ENCODE assay signal across 8 cellular contexts in the genomic region with DNA sequence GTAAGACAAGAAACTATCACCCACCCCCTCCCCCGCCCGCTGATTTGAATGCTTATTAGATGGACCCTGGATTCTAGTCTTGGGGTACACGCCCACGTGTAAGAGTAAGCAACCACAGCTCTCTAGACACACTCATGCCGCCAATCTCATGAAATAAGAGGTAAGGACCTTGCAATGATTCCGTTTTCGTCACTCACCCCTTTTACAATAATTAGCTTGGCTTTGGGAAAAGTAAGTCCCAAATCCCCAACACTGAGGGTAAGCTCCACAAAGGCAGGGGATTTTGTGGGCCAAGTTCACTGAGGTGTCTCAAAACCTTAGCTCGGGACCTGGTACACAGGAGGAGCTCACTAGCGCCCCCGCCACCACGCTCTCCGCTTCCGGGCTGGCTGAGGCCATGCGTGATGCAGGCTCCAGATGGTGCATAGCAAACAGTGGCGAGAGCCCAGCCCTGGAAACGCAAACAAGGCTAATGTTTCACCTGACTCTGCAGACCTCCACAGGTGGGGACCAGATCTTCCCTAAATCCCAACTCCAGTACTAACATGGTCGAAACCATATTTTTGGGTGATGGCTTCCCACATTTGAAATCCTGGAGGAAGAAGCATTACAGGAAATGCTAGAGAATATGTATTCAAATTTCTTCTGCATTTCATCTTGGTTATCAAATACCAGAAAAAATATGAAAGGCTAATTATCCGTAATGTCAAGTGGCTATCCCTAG. TPM values are rescaled to one million over a fixed set of nuclear protein-coding genes. Genes with fewer than 3 reads are reported as not detected.
DNase-seq lines count a peak whose midpoint lies in the region; ATAC-seq, FAIRE-seq and TF ChIP-seq lines count a peak whose summit lies in the region.

No MANE protein-coding gene starts in this region.

- RAD21 ChIA-PET in GM12878 (lab: Charles Lee; ENCODE audit: unreplicated experiment) = interaction anchor here (0.7 to 7.0 kb wide), 24 partner anchors 9 to 204 kb away, joined by 3 to 127 read pairs (median 6); partner anchors contain the start of genes COPS4 and COQ2

- CTCF ChIA-PET in GM12878 (lab: Yijun Ruan, JAX) = interaction anchor here (0.6 to 6.4 kb wide), 27 partner anchors 9 to 173 kb away, joined by 3 to 43 read pairs (median 6); no protein-coding TSS in a partner anchor

- H3K27me3 ChIP-seq in GM12878 (replicated peaks in 1 of 2; ENCODE audit: control insufficient read depth in 2 of 2, insufficient read depth in 2 of 2, low read length in 1 of 2) (no peaks in the 10 kb centered on the region), gastrocnemius medialis (no peaks in the 10 kb centered on the region)

- peak; percentile 75 for FAIRE-seq in GM12878 (lab: Jason Lieb, UNC)

- H2AFZ ChIP-seq in GM12878 (ENCODE audit: control insufficient read depth, low read depth, low read length) = peak overlapping the region; percentile 59

- in situ Hi-C loops in GM12878 (cut with MboI) = loop anchor here (5.0 kb wide), 1 partner anchor 107 kb away; no protein-coding TSS in a partner anchor
- in situ Hi-C loops in gastrocnemius medialis (cut with MboI; ENCODE audit: low sequenced_read_pairs in 4 of 4) = no loop called here

- H3K4me3 ChIP-seq in GM12878 = peak overlapping the region; percentile 78
- peak overlapping the region; percentile 57 to 66 (median 58) for H3K4me3 ChIP-seq in gastrocnemius medialis

- H3K36me3 ChIP-seq in GM12878 (ENCODE audit: control insufficient read depth in 2 of 2, insufficient read depth in 2 of 2, low read length in 1 of 2) = no peaks in the 10 kb centered on the region; a peak in 1 of 4 replicates
- H3K36me3 ChIP-seq in gastrocnemius medialis = no peaks in the 10 kb centered on the region

- TF ChIP-seq CTCF in GM12878 (IDR thresholded peaks at IDR 0.05 in 2 of 3, conservative IDR thresholded peaks at IDR 0.05 in 1 of 3; ENCODE audit: control insufficient read depth in 2 of 3, extremely low read depth in 1 of 3, insufficient read depth in 1 of 3, low read depth in 3 of 3, low read length in 3 of 3) (peak; percentile 80 to 94 (median 89); a peak in 5 of 6 replicates), gastrocnemius medialis (IDR thresholded peaks at IDR 0.05 in 4 of 5, conservative IDR thresholded peaks at IDR 0.05 in 1 of 5) (peak in 3 of 5 experiments; percentile 4 to 64 (median 49))

- TF ChIP-seq EP300 in GM12878 (IDR thresholded peaks at IDR 0.05; ENCODE audit: borderline replicate concordance in 1 of 2, control insufficient read depth in 1 of 2, low read depth in 2 of 2, low read length in 2 of 2) = peak; percentile 46 to 69; a peak in 2 of 4 replicates

- 0% methylated on average over 18 of the region's 18 CpGs for WGBS in GM12878 (ENCODE audit: insufficient coverage, insufficient replicate concordance, low lambda C conversion rate, missing lambda C conversion rate)

- peak overlapping the region; percentile 86 for H3K9ac ChIP-seq in GM12878 (ENCODE audit: control insufficient read depth, insufficient read depth, low read length)

- BruUV-seq in GM12878 (replicated peaks; lab: Mats Ljungman, UMichigan) = TSS peak; percentile 82

- intact Hi-C loops in GM12878 (cut with micrococcal nuclease; ENCODE audit: unreplicated experiment) (loop anchor here (1.0 to 5.0 kb wide), 6 partner anchors 36 to 218 kb away; partner anchors contain the start of gene SEC31A), gastrocnemius medialis (cut with DNase I; ENCODE audit: low total_unique reads) (loop anchor here (1.0 to 5.0 kb wide), 2 partner anchors 35 to 98 kb away; partner anchors contain the start of gene LIN54)

- peak; percentile 46 for TF ChIP-seq RAD21 in GM12878 (IDR thresholded peaks at IDR 0.05; ENCODE audit: insufficient read depth, low read depth, low read length)

- H3K27ac ChIP-seq in GM12878 (ENCODE audit: control insufficient read depth, insufficient read depth) (peak overlapping the region; percentile 71), gastrocnemius medialis (peak overlapping the region in 3 of 4 donors; percentile 16 to 43 (median 20))

- H4K20me1 ChIP-seq in GM12878 (ENCODE audit: control insufficient read depth, insufficient read depth) = no peaks in the 10 kb centered on the region

- H3K79me2 ChIP-seq in GM12878 (ENCODE audit: control insufficient read depth, insufficient read depth, low read length) = peaks cover 90% of the 10 kb centered on the region

- H3K9me3 ChIP-seq in GM12878 (replicated peaks; ENCODE audit: control insufficient read depth, insufficient read depth, low read length) = no peaks in the 10 kb centered on the region
- H3K9me3 ChIP-seq in gastrocnemius medialis = no peaks in the 10 kb centered on the region

- POLR2A ChIA-PET in GM12878 (lab: Charles Lee) = interaction anchor here (0.7 to 8.0 kb wide), 12 partner anchors 13 to 170 kb away, joined by 3 to 77 read pairs (median 5); partner anchors contain the start of gene COPS4

- TF ChIP-seq POLR2A in GM12878 (IDR thresholded peaks at IDR 0.05; ENCODE audit: low read depth, low read length) (peak; percentile 67), gastrocnemius medialis (IDR thresholded peaks at IDR 0.05) (no peak)

- peak overlapping the region; percentile 51 for H3K4me2 ChIP-seq in GM12878 (ENCODE audit: control insufficient read depth, insufficient read depth)

- SMC1A ChIA-PET in GM12878 (lab: Charles Lee; ENCODE audit: uncharacterized antibody, unreplicated experiment) = interaction anchor here (0.6 to 9.7 kb wide), 25 partner anchors 12 to 173 kb away, joined by 3 to 183 read pairs (median 6); partner anchors contain the start of genes COPS4 and COQ2

- peaks cover 14% of the 10 kb centered on the region for H3K4me1 ChIP-seq in GM12878 (ENCODE audit: control insufficient read depth, insufficient read depth, low read length)
- H3K4me1 ChIP-seq in gastrocnemius medialis = peaks cover 4% of the 10 kb centered on the region in 2 donors

- ATAC-seq in GM18498 (IDR thresholded peaks at IDR 0.05; ENCODE audit: unreplicated experiment) = peak; percentile 68
- peak; percentile 79 for ATAC-seq in HG02885 (IDR thresholded peaks at IDR 0.05; ENCODE audit: poor library complexity, unreplicated experiment)
- ATAC-seq in GM12878 = peak; percentile 80
- ATAC-seq in gastrocnemius medialis = peak; percentile 90 to 95

- DNase-seq in NCI-H1694 treated with DMSO at 0.1 percent for 48 hours (lab: John Stamatoyannopoulos, UW) = peak; percentile 74
- DNase-seq in T-helper 9 cell = peak; percentile 81
- peak; percentile 90 for DNase-seq in GM12878 (ENCODE audit: low read depth, low spot score)
- DNase-seq in iPS DF 4.7 (ENCODE audit: extremely low read depth, low spot score) = peak; percentile 69
- DNase-seq in gastrocnemius medialis = peak; percentile 60 to 70
- DNase-seq in mesenteric fat pad (ENCODE audit: low spot score) = no peak

TF ChIP-seq in GM12878, 131 proteins besides CTCF, POLR2A, EP300 and RAD21 (continues in another document):
- TF ChIP-seq YY1 (IDR thresholded peaks at IDR 0.05; ENCODE audit: low read depth, low read length) (peak; percentile 80), NBN (IDR thresholded peaks at IDR 0.05) (peak; percentile 94), SUPT20H (IDR thresholded peaks at IDR 0.05; ENCODE audit: borderline replicate concordance, control insufficient read depth, low read depth, low read length) (no peak), JUNB (IDR thresholded peaks at IDR 0.05) (no peak), CBFB (IDR thresholded peaks at IDR 0.05; ENCODE audit: low read depth) (no peak), IRF3 (IDR thresholded peaks at IDR 0.05) (no peak), GATAD2B (conservative IDR thresholded peaks at IDR 0.05; ENCODE audit: low read depth) (peak; percentile 48), HDAC6 (IDR thresholded peaks at IDR 0.05; ENCODE audit: unreplicated experiment) (no peak), SIX5 (IDR thresholded peaks at IDR 0.05; ENCODE audit: low read depth, low read length, severe bottlenecking) (no peak), PAX8 (IDR thresholded peaks at IDR 0.05) (no peak), CHD1 (IDR thresholded peaks at IDR 0.05; ENCODE audit: low read depth, low read length) (no peak; the same call in 1 of the 2 replicates), KAT2A (conservative IDR thresholded peaks at IDR 0.05; ENCODE audit: control insufficient read depth, low read depth, low read length) (no peak), STAT1 (conservative IDR thresholded peaks at IDR 0.05) (no peak)

RNA-seq across cellular contexts. Expression of gene PLAC8, which starts 4.1 kb away (rescaled TPM):
- 200 and 211 TPM in 2 replicates for total RNA-seq in GM12878 (2013; cell fraction: nucleolus; rRNA removed)
- total RNA-seq in GM12878 (2014; rRNA removed) (214 and 265 TPM in 2 replicates), GM12878 (2014; rRNA removed; fragmentation: Illumina TruSeq; extraction: Trizol) (316 and 317 TPM in 2 replicates), GM12878 (2021) (238 and 239 TPM in 2 replicates), gastrocnemius medialis (1 to 10 TPM in 1 of 4 donors, under 1 TPM in 2, not detected in 1; 0.23 to 1.1 (median 0.53) TPM), mesenteric fat pad (9.5 TPM)
- polyA plus RNA-seq in GM12878 (2011; ENCODE audit: low read depth) = 78.9 TPM
- polyA plus RNA-seq in GM12878 (2011; rRNA removed) (841 and 1,037 TPM in 2 replicates), GM12878 (2014; fragmentation: Illumina TruSeq; extraction: Trizol) (311 and 417 TPM in 2 replicates), GM12878 (2014; fragmentation: Nextera tagmentation; extraction: Ambion mirVana) (100 to 1,000 TPM; 405 to 441 TPM), GM12878 (2014; rRNA removed) (239 and 276 TPM in 2 replicates), GM12878 (2016; fragmentation: Nextera tagmentation; extraction: Ambion mirVana) (100 to 1,000 TPM; 379 to 404 TPM)
- polyA plus RNA-seq in GM12878 (2011; cell fraction: cytosol; rRNA removed) = 429 and 464 TPM in 2 replicates
- polyA plus RNA-seq in GM12878 (2011; cell fraction: nucleus; rRNA removed) = 219 and 352 TPM in 2 replicates
- 70.6 and 120 TPM in 2 replicates for polyA plus RNA-seq in GM12878 (2012)
- 407 and 416 TPM in 2 replicates for polyA minus RNA-seq in GM12878 (2011; rRNA and poly(A)+ RNA removed)
- 98.6 and 123 TPM in 2 replicates for polyA minus RNA-seq in GM12878 (2011; cell fraction: cytosol; rRNA and poly(A)+ RNA removed)
- polyA minus RNA-seq in GM12878 (2011; cell fraction: nucleus; rRNA and poly(A)+ RNA removed) = 44.1 and 55.6 TPM in 2 replicates

Comparison
In these comparisons a context has a peak if more than half of its experiments do, and no peak if none do; other contexts are left out.
1. RNA of gene PLAC8, which starts 4.1 kb away (total RNA-seq): 200 to 317 TPM in GM12878; 9.5 TPM in mesenteric fat pad (single experiment) and 0.23 to 1.1 TPM in gastrocnemius medialis; every median in the first group is over 10 times any median in the second.
2. Peak in every context shown above with its lines, with median percentiles within 50 percentile points of each other: ATAC-seq.